2 cellular contexts compared by ENCODE assay signal in the genomic region with DNA sequence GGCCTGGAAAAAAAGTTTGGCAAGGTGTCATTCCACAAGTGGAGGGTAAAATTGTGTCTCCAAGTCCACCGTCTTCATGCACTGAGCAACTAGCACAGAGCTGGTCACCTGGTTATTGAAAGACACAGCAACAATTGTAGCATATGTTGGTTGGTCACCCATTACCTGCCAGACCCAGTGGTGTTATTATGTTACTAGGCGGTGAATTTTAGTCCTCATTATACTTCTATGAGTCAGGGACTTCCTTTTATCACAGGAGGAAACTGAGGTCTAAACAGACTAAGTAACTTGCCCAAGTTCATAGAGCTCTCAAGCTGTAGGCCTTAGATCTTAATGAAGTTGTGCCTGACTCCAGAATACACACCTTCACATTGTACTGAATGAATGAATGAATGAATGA.
TF ChIP-seq lines count a peak whose summit lies in the region.

No MANE protein-coding gene starts in this region.

TF ChIP-seq in SK-N-SH, 30 proteins besides CTCF, POLR2A, EP300 and RAD21 (continued from another document):
- TF ChIP-seq ZBTB33 (IDR thresholded peaks at IDR 0.05; ENCODE audit: borderline replicate concordance, low read depth) (no peak), YY1 (IDR thresholded peaks at IDR 0.05; ENCODE audit: low read depth) (no peak), NRF1 (IDR thresholded peaks at IDR 0.05; ENCODE audit: low read depth, low read length) (no peak), USF1 (IDR thresholded peaks at IDR 0.05; ENCODE audit: borderline replicate concordance, low read depth) (no peak), GABPA (IDR thresholded peaks at IDR 0.05; ENCODE audit: low read depth) (no peak), RFX5 (IDR thresholded peaks at IDR 0.05; ENCODE audit: low read length) (no peak), GATA2 (CRISPR knock-in tag; IDR thresholded peaks at IDR 0.05) (no peak), PBX3 (IDR thresholded peaks at IDR 0.05) (no peak)
TF ChIP-seq in SK-N-SH: peak in this region for 0.

TF ChIP-seq in SK-N-SH treated with all-trans-retinoic acid at 6 μM for 48 hours, 23 proteins besides CTCF, POLR2A, EP300 and RAD21 (continued from another document):
- no peak for TF ChIP-seq TSHZ2 (CRISPR knock-in tag; IDR thresholded peaks at IDR 0.05)
- no peak for TF ChIP-seq TCF4 (CRISPR knock-in tag; IDR thresholded peaks at IDR 0.05; ENCODE audit: borderline replicate concordance)
- no peak for TF ChIP-seq ESRRG (CRISPR knock-in tag; IDR thresholded peaks at IDR 0.05)
- TF ChIP-seq CREB5 (CRISPR knock-in tag; IDR thresholded peaks at IDR 0.05; ENCODE audit: low read depth), result no peak
- TF ChIP-seq ARNTL (CRISPR knock-in tag; IDR thresholded peaks at IDR 0.05; ENCODE audit: borderline replicate concordance, low read depth), result no peak
- no peak for TF ChIP-seq ZNF70 (CRISPR knock-in tag; IDR thresholded peaks at IDR 0.05)
- no peak for TF ChIP-seq CSDC2 (CRISPR knock-in tag; IDR thresholded peaks at IDR 0.05)
- TF ChIP-seq PPARA (CRISPR knock-in tag; IDR thresholded peaks at IDR 0.05; ENCODE audit: borderline replicate concordance), result no peak
- no peak for TF ChIP-seq OSR1 (CRISPR knock-in tag; IDR thresholded peaks at IDR 0.05)
- no peak for TF ChIP-seq ZFP30 (CRISPR knock-in tag; IDR thresholded peaks at IDR 0.05)
- TF ChIP-seq ZNF8 (CRISPR knock-in tag; IDR thresholded peaks at IDR 0.05), result no peak
- TF ChIP-seq, protein P1, sequence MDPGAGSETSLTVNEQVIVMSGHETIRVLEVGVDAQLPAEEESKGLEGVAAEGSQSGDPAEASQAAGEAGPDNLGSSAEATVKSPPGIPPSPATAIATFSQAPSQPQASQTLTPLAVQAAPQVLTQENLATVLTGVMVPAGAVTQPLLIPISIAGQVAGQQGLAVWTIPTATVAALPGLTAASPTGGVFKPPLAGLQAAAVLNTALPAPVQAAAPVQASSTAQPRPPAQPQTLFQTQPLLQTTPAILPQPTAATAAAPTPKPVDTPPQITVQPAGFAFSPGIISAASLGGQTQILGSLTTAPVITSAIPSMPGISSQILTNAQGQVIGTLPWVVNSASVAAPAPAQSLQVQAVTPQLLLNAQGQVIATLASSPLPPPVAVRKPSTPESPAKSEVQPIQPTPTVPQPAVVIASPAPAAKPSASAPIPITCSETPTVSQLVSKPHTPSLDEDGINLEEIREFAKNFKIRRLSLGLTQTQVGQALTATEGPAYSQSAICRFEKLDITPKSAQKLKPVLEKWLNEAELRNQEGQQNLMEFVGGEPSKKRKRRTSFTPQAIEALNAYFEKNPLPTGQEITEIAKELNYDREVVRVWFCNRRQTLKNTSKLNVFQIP (CRISPR knock-in tag; IDR thresholded peaks at IDR 0.05; ENCODE audit: borderline replicate concordance, low read depth), result no peak
- no peak for TF ChIP-seq ZFP3 (CRISPR knock-in tag; IDR thresholded peaks at IDR 0.05)
